28 cellular contexts compared by ENCODE assay signal in genomic region chr15:62272290-62272689, GRCh38.
DNase-seq lines count a peak whose midpoint lies in the region; ATAC-seq, FAIRE-seq and TF ChIP-seq lines count a peak whose summit lies in the region.
"Had no signal": no experiment of that assay in that cellular context is flagged by ENCODE, and none has a peak within 500 bp of the region (broad histone marks: within the 10 kb centered on the region; RNA-seq: fewer than 3 reads in every experiment).

No MANE protein-coding gene starts in this region.

- WGBS in A549 (ENCODE audit: missing lambda C conversion rate): 21% methylated on average over 1 of the region's 1 CpG

- POLR2A ChIA-PET in A549 (lab: Yijun Ruan, JAX): no interaction called here

- CTCF ChIA-PET in A549 (lab: Yijun Ruan, JAX): interaction anchor here (4.1 kb wide), 1 partner anchor 17 kb away, joined by 16 read pairs; no protein-coding TSS in a partner anchor

- peak; percentile 65 for FAIRE-seq in A549 (lab: Jason Lieb, UNC)
- FAIRE-seq: A204.1, D721Med had no signal

- TF ChIP-seq POLR2A in A549 (IDR thresholded peaks at IDR 0.05; ENCODE audit: low read length): no peak

- H3K4me2 ChIP-seq in A549: no peak overlapping the region
- H3K4me2 ChIP-seq: BLaER1; BLaER1 treated with 17β-estradiol and CSF1 and Interleukin-3, amounts not matched to agents 10 nM and 100 nM had no signal

- no peak overlapping the region for H3K27ac ChIP-seq in A549
- H3K27ac ChIP-seq: 22Rv1; BLaER1; BLaER1 treated with 17β-estradiol and CSF1 and Interleukin-3, amounts not matched to agents 10 nM and 100 nM; C4-2B had no signal

- no peak for DNase-seq in A549 (ENCODE audit: low read depth in 1 of 2, low spot score in 1 of 2)
- DNase-seq in iPS-NIHi7 (ENCODE audit: extremely low spot score): no peak
- DNase-seq: 8988T; ACHN; AML-193; BE2C; C1 segment of cervical spinal cord; Caco-2; Calu3; CD4-positive, alpha-beta memory T cell; CD4-positive, alpha-beta T cell; CD4-positive, CD25-positive, alpha-beta regulatory T cell; CD8-positive, alpha-beta memory T cell; CD8-positive, alpha-beta T cell; COR-L47; DMS 273 treated with DMSO at 0.1 percent for 48 hours; DMS153; DMS53; DMS79; DMS79 treated with DMSO at 0.1 percent for 48 hours; DND-41; EL had no signal

- no peak for TF ChIP-seq CTCF in A549 (IDR thresholded peaks at IDR 0.05)

- no peaks in the 10 kb centered on the region for H3K9me3 ChIP-seq in A549

- ATAC-seq in A549: no peak
- ATAC-seq: CD8-positive, alpha-beta T cell had no signal

- no peak overlapping the region for H3K4me3 ChIP-seq in A549
- H3K4me3 ChIP-seq: BLaER1; BLaER1 treated with 17β-estradiol and CSF1 and Interleukin-3, amounts not matched to agents 10 nM and 100 nM had no signal

- TF ChIP-seq EP300 in A549 (IDR thresholded peaks at IDR 0.05): no peak

- H3K4me1 ChIP-seq in A549: no peaks in the 10 kb centered on the region
- H3K4me1 ChIP-seq: BE2C; BLaER1; BLaER1 treated with 17β-estradiol and CSF1 and Interleukin-3, amounts not matched to agents 10 nM and 100 nM; Caco-2 had no signal

- no peak for TF ChIP-seq RAD21 in A549 (conservative IDR thresholded peaks at IDR 0.05 in 1 of 2, IDR thresholded peaks at IDR 0.05 in 1 of 2)

TF ChIP-seq in A549, 52 proteins besides CTCF, POLR2A, EP300 and RAD21:
- TF ChIP-seq SREBF2 (IDR thresholded peaks at IDR 0.05): no peak
- TF ChIP-seq EHMT2 (IDR thresholded peaks at IDR 0.05; ENCODE audit: low read depth): no peak
- no peak for TF ChIP-seq TFCP2L1 (CRISPR knock-in tag; IDR thresholded peaks at IDR 0.05)
- TF ChIP-seq, protein P1, sequence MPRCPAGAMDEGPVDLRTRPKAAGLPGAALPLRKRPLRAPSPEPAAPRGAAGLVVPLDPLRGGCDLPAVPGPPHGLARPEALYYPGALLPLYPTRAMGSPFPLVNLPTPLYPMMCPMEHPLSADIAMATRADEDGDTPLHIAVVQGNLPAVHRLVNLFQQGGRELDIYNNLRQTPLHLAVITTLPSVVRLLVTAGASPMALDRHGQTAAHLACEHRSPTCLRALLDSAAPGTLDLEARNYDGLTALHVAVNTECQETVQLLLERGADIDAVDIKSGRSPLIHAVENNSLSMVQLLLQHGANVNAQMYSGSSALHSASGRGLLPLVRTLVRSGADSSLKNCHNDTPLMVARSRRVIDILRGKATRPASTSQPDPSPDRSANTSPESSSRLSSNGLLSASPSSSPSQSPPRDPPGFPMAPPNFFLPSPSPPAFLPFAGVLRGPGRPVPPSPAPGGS (IDR thresholded peaks at IDR 0.05): no peak
- TF ChIP-seq RFX5 (IDR thresholded peaks at IDR 0.05): no peak
- TF ChIP-seq JUN (IDR thresholded peaks at IDR 0.05): no peak
- no peak for TF ChIP-seq CBX8 (IDR thresholded peaks at IDR 0.05)
- TF ChIP-seq FOSB (CRISPR knock-in tag; IDR thresholded peaks at IDR 0.05): no peak
- TF ChIP-seq, protein P2, sequence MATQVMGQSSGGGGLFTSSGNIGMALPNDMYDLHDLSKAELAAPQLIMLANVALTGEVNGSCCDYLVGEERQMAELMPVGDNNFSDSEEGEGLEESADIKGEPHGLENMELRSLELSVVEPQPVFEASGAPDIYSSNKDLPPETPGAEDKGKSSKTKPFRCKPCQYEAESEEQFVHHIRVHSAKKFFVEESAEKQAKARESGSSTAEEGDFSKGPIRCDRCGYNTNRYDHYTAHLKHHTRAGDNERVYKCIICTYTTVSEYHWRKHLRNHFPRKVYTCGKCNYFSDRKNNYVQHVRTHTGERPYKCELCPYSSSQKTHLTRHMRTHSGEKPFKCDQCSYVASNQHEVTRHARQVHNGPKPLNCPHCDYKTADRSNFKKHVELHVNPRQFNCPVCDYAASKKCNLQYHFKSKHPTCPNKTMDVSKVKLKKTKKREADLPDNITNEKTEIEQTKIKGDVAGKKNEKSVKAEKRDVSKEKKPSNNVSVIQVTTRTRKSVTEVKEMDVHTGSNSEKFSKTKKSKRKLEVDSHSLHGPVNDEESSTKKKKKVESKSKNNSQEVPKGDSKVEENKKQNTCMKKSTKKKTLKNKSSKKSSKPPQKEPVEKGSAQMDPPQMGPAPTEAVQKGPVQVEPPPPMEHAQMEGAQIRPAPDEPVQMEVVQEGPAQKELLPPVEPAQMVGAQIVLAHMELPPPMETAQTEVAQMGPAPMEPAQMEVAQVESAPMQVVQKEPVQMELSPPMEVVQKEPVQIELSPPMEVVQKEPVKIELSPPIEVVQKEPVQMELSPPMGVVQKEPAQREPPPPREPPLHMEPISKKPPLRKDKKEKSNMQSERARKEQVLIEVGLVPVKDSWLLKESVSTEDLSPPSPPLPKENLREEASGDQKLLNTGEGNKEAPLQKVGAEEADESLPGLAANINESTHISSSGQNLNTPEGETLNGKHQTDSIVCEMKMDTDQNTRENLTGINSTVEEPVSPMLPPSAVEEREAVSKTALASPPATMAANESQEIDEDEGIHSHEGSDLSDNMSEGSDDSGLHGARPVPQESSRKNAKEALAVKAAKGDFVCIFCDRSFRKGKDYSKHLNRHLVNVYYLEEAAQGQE (IDR thresholded peaks at IDR 0.05): no peak
